27 cellular contexts compared by ENCODE assay signal in genomic region chr10:111921821-111922220, GRCh38.
"Had no signal": no experiment of that assay in that cellular context is flagged by ENCODE, and none has a peak within 500 bp of the region (broad histone marks: within the 10 kb centered on the region; RNA-seq: fewer than 3 reads in every experiment).

No MANE protein-coding gene starts in this region.

- H3K9me3 ChIP-seq: suprapubic skin, testis, thoracic aorta, thyroid gland, tibial artery, tibial nerve, transverse colon, upper lobe of left lung, upper lobe of right lung, uterus, vagina had no signal

- H3K36me3 Mint-ChIP-seq: stimulated activated effector memory CD8-positive, alpha-beta T cell treated with anti-CD3 and anti-CD28 coated beads, Interleukin-12 subunit alpha, Interleukin-12 subunit beta, amount 100 ng/mL, for 72 hours; stimulated activated memory B cell treated with anti-CD40 and anti-IgM and Interleukin-4, amounts not matched to agents 10 μg/mL and 1 μg/mL and 100 μg/mL, for 72 hours; stimulated activated naive B cell treated with anti-CD40 and anti-IgM and Interleukin-4, amounts not matched to agents 10 μg/mL and 1 μg/mL and 100 μg/mL, for 72 hours; type B pancreatic cell had no signal

- H3K4me1 ChIP-seq: suprapubic skin, testis, thyroid gland, tibial artery, tibial nerve, transverse colon, upper lobe of left lung, upper lobe of right lung, uterus, vagina had no signal

- H3K36me3 ChIP-seq: suprapubic skin, thoracic aorta, thyroid gland, tibial artery, tibial nerve, transverse colon, upper lobe of left lung, upper lobe of right lung, uterus, vagina had no signal

- H3K27me3 Mint-ChIP-seq: stimulated activated memory B cell treated with anti-CD40 and anti-IgM and Interleukin-4, amounts not matched to agents 10 μg/mL and 1 μg/mL and 100 μg/mL, for 72 hours; stimulated activated naive B cell treated with anti-CD40 and anti-IgM and Interleukin-4, amounts not matched to agents 10 μg/mL and 1 μg/mL and 100 μg/mL, for 72 hours had no signal

- H3K4me3 Mint-ChIP-seq: stimulated activated effector memory CD8-positive, alpha-beta T cell treated with anti-CD3 and anti-CD28 coated beads, Interleukin-12 subunit alpha, Interleukin-12 subunit beta, amount 100 ng/mL, for 72 hours; stimulated activated memory B cell treated with anti-CD40 and anti-IgM and Interleukin-4, amounts not matched to agents 10 μg/mL and 1 μg/mL and 100 μg/mL, for 72 hours; stimulated activated naive B cell treated with anti-CD40 and anti-IgM and Interleukin-4, amounts not matched to agents 10 μg/mL and 1 μg/mL and 100 μg/mL, for 72 hours; stimulated activated naive CD8-positive, alpha-beta T cell treated with anti-CD3 and anti-CD28 coated beads, Interleukin-15, amount 100 ng/mL, for 72 hours; stimulated activated naive CD8-positive, alpha-beta T cell treated with anti-CD3 and anti-CD28 coated beads, Interleukin-15, Interleukin-2, amounts not matched to agents 100 ng/mL and 50 ng/mL, for 24 hours; type B pancreatic cell had no signal

- H3K27me3 ChIP-seq: suprapubic skin, testis, thyroid gland, tibial artery, tibial nerve, transverse colon, upper lobe of left lung, upper lobe of right lung, uterus, vagina had no signal

- H3K27ac Mint-ChIP-seq: stimulated activated effector memory CD8-positive, alpha-beta T cell treated with anti-CD3 and anti-CD28 coated beads, Interleukin-12 subunit alpha, Interleukin-12 subunit beta, amount 100 ng/mL, for 72 hours; stimulated activated memory B cell treated with anti-CD40 and anti-IgM and Interleukin-4, amounts not matched to agents 10 μg/mL and 1 μg/mL and 100 μg/mL, for 72 hours; stimulated activated naive B cell treated with anti-CD40 and anti-IgM and Interleukin-4, amounts not matched to agents 10 μg/mL and 1 μg/mL and 100 μg/mL, for 72 hours; stimulated activated naive CD8-positive, alpha-beta T cell treated with anti-CD3 and anti-CD28 coated beads, Interleukin-15, amount 100 ng/mL, for 72 hours; stimulated activated naive CD8-positive, alpha-beta T cell treated with anti-CD3 and anti-CD28 coated beads, Interleukin-15, Interleukin-2, amounts not matched to agents 100 ng/mL and 50 ng/mL, for 24 hours; type B pancreatic cell had no signal

- DNase-seq: stimulated activated CD4-positive, alpha-beta T cell treated with anti-CD3 and anti-CD28 coated beads, Interleukin-2, amount 100 ng/mL, for 48 hours; stimulated activated CD4-positive, alpha-beta T cell treated with anti-CD3 and anti-CD28 coated beads, Interleukin-4, amount 100 ng/mL, for 1 hour; stimulated activated CD4-positive, alpha-beta T cell treated with anti-CD3 and anti-CD28 coated beads, Interleukin-4, amount 100 ng/mL, for 24 hours; stimulated activated CD4-positive, alpha-beta T cell treated with anti-CD3 and anti-CD28 coated beads, Interleukin-4, amount 100 ng/mL, for 4 hours; stimulated activated CD8-positive, alpha-beta memory T cell treated with anti-CD3 and anti-CD28 coated beads, Interleukin-4, amount 100 ng/mL, for 48 hours; stimulated activated naive B cell treated with anti-CD40 and anti-IgM and Interleukin-4, amounts not matched to agents 10 μg/mL and 1 μg/mL and 100 μg/mL, for 72 hours; stimulated activated naive CD4-positive, alpha-beta T cell; stimulated activated naive CD4-positive, alpha-beta T cell treated with Interleukin-2 at 50 U/mL for 16 hours; stimulated activated naive CD8-positive, alpha-beta T cell treated with anti-CD3 and anti-CD28 coated beads, Interleukin-15, amount 100 ng/mL, for 72 hours; stimulated activated naive CD8-positive, alpha-beta T cell treated with anti-CD3 and anti-CD28 coated beads, Interleukin-15, Interleukin-2, amounts not matched to agents 100 U/mL and 50 U/mL, for 24 hours; substantia nigra; testis; thyroid gland; tibial artery; transverse colon; trophoblast cell; upper lobe of left lung; upper lobe of right lung; uterus had no signal

- H3K4me1 Mint-ChIP-seq: stimulated activated effector memory CD8-positive, alpha-beta T cell treated with anti-CD3 and anti-CD28 coated beads, Interleukin-12 subunit alpha, Interleukin-12 subunit beta, amount 100 ng/mL, for 72 hours; stimulated activated memory B cell treated with anti-CD40 and anti-IgM and Interleukin-4, amounts not matched to agents 10 μg/mL and 1 μg/mL and 100 μg/mL, for 72 hours; stimulated activated naive B cell treated with anti-CD40 and anti-IgM and Interleukin-4, amounts not matched to agents 10 μg/mL and 1 μg/mL and 100 μg/mL, for 72 hours; stimulated activated naive CD8-positive, alpha-beta T cell treated with anti-CD3 and anti-CD28 coated beads, Interleukin-15, amount 100 ng/mL, for 72 hours had no signal

- H3K4me3 ChIP-seq: suprapubic skin, testis, thoracic aorta, thyroid gland, tibial artery, tibial nerve, transverse colon, upper lobe of left lung, upper lobe of right lung, uterus, vagina had no signal

- H3K9me3 Mint-ChIP-seq: stimulated activated effector memory CD8-positive, alpha-beta T cell treated with anti-CD3 and anti-CD28 coated beads, Interleukin-12 subunit alpha, Interleukin-12 subunit beta, amount 100 ng/mL, for 72 hours; stimulated activated memory B cell treated with anti-CD40 and anti-IgM and Interleukin-4, amounts not matched to agents 10 μg/mL and 1 μg/mL and 100 μg/mL, for 72 hours; stimulated activated naive B cell treated with anti-CD40 and anti-IgM and Interleukin-4, amounts not matched to agents 10 μg/mL and 1 μg/mL and 100 μg/mL, for 72 hours; stimulated activated naive CD8-positive, alpha-beta T cell treated with anti-CD3 and anti-CD28 coated beads, Interleukin-15, amount 100 ng/mL, for 72 hours; stimulated activated naive CD8-positive, alpha-beta T cell treated with anti-CD3 and anti-CD28 coated beads, Interleukin-15, Interleukin-2, amounts not matched to agents 100 ng/mL and 50 ng/mL, for 24 hours; type B pancreatic cell had no signal

- H3K27ac ChIP-seq: suprapubic skin, testis, thoracic aorta, thyroid gland, tibial artery, tibial nerve, transverse colon, upper lobe of left lung, upper lobe of right lung, uterus, vagina had no signal
